ENCODE assay signal across 8 cellular contexts in the genomic region with DNA sequence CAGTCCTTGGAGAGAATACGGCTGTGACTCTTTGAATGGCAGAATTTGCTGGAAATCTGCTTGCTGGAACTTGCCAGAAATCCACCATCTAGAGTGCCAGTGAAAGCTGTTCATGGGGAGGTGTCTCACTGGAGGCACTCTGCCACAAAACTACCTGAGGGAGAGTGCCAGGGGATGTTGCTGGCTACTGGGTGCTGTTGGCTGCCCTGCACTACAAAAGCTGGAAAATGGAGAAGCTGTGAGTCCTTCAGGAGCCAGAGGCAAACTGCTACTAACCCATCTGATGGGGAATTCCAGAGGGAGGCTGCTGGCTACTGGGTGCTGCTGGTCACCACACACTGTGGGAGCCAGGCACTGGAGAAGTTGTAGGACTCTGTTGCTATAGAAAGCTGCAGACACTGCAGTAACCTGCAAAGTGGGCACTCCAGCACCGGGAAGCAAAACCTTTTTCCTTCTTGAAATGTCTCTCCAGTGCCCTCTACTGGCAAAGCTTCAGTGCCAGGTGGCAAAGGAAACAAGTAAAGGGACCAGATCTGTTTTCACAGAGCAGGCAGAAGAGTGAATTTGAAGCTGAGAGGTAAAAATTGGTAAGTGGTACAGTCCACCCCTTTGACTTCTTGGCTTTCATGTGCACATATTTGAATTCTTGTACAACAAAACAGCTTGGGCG. TPM values are rescaled to one million over a fixed set of nuclear protein-coding genes. Genes with fewer than 3 reads are reported as not detected.
DNase-seq lines count a peak whose midpoint lies in the region; ATAC-seq and TF ChIP-seq lines count a peak whose summit lies in the region.

No MANE protein-coding gene starts in this region.

- DNase-seq in Caco-2 (peak; percentile 36 to 43), HuH-7 (ENCODE audit: low spot score) (peak; percentile 27), OCI-LY7 (ENCODE audit: low spot score) (peak; percentile 60), fibroblast of pulmonary artery (ENCODE audit: low read depth) (peak; percentile 71), GOT3 (lab: John Stamatoyannopoulos, UW) (no peak)
- peak; percentile 56 for DNase-seq in activated T-cell treated with anti-CD3 and anti-CD28 coated beads, Interleukin-2, amount 50 U/mL, for 24 hours

- no peaks in the 10 kb centered on the region for H3K27me3 Mint-ChIP-seq in Caco-2 (ENCODE audit: insufficient read depth, unreplicated experiment)
- H3K27me3 Mint-ChIP-seq in activated T-cell treated with anti-CD3 and anti-CD28 coated beads, Interleukin-2, amount 50 U/mL, for 24 hours = peaks cover 37% of the 10 kb centered on the region

- TF ChIP-seq CTCF in Caco-2 (IDR thresholded peaks at IDR 0.05; ENCODE audit: insufficient read depth in 1 of 2, low read depth in 1 of 2, low read length in 1 of 2, severe bottlenecking in 1 of 2, unreplicated experiment in 1 of 2) (peak in 1 of 2 experiments; percentile 63), OCI-LY7 (conservative IDR thresholded peaks at IDR 0.05; ENCODE audit: low read length) (peak; percentile 77), fibroblast of pulmonary artery (IDR thresholded peaks at IDR 0.05; ENCODE audit: low read length, missing control alignments) (peak; percentile 77), parathyroid adenoma (IDR thresholded peaks at IDR 0.05) (peak; percentile 40)

- ATAC-seq in HG02763 (IDR thresholded peaks at IDR 0.05; ENCODE audit: unreplicated experiment) = no peak

- no peak overlapping the region for H3K4me3 Mint-ChIP-seq in Caco-2 (ENCODE audit: unreplicated experiment)
- no peak overlapping the region for H3K4me3 Mint-ChIP-seq in activated T-cell treated with anti-CD3 and anti-CD28 coated beads, Interleukin-2, amount 50 U/mL, for 24 hours

- H3K9me2 ChIP-seq in OCI-LY7 (ENCODE audit: insufficient read depth, low read length) = no peaks in the 10 kb centered on the region

- H3K4me1 ChIP-seq in Caco-2 (no peaks in the 10 kb centered on the region), OCI-LY7 (ENCODE audit: insufficient read depth, low read length, poor library complexity, severe bottlenecking) (no peaks in the 10 kb centered on the region), parathyroid adenoma (no peaks in the 10 kb centered on the region)

- CTCF ChIA-PET in Caco-2 (lab: Charles Lee) = interaction anchor here (0.9 to 1.7 kb wide), 6 partner anchors 19 to 188 kb away, joined by 3 to 7 read pairs (median 4); no protein-coding TSS in a partner anchor
- CTCF ChIA-PET in OCI-LY7 (lab: Charles Lee; ENCODE audit: unreplicated experiment) = interaction anchor here (1.2 to 1.7 kb wide), 2 partner anchors 164 to 169 kb away, joined by 3 to 4 read pairs; no protein-coding TSS in a partner anchor

- H3K4me1 Mint-ChIP-seq in Caco-2 (ENCODE audit: low read depth, unreplicated experiment) = no peaks in the 10 kb centered on the region
- peaks cover 2% of the 10 kb centered on the region for H3K4me1 Mint-ChIP-seq in activated T-cell treated with anti-CD3 and anti-CD28 coated beads, Interleukin-2, amount 50 U/mL, for 24 hours (ENCODE audit: low read depth)

- no peak overlapping the region for H3K27ac Mint-ChIP-seq in Caco-2 (ENCODE audit: unreplicated experiment)
- H3K27ac Mint-ChIP-seq in activated T-cell treated with anti-CD3 and anti-CD28 coated beads, Interleukin-2, amount 50 U/mL, for 24 hours = no peak overlapping the region

- H2AFZ ChIP-seq in OCI-LY7 (ENCODE audit: low read length) (no peak overlapping the region; the same call in 1 of the 2 replicates), parathyroid adenoma (no peak overlapping the region)

- no peaks in the 10 kb centered on the region for H3K36me3 ChIP-seq in Caco-2 (ENCODE audit: control insufficient read depth, insufficient read depth, low read length)
- H3K36me3 ChIP-seq in OCI-LY7 (ENCODE audit: insufficient read depth, low read length) = no peaks in the 10 kb centered on the region
- H3K36me3 ChIP-seq in parathyroid adenoma (ENCODE audit: control insufficient read depth, insufficient read depth, low read length) = no peaks in the 10 kb centered on the region

- H3K27ac ChIP-seq in OCI-LY7 (ENCODE audit: low read depth, low read length, poor library complexity, severe bottlenecking) (no peak overlapping the region), parathyroid adenoma (no peak overlapping the region)

- POLR2A ChIA-PET in Caco-2 (lab: Charles Lee) = no interaction called here
- POLR2A ChIA-PET in OCI-LY7 (lab: Charles Lee) = interaction anchor here (0.7 to 0.9 kb wide), 2 partner anchors 68 to 86 kb away, joined by 3 read pairs; no protein-coding TSS in a partner anchor

- no peaks in the 10 kb centered on the region for H3K9me3 ChIP-seq in Caco-2
- H3K9me3 ChIP-seq in OCI-LY7 (ENCODE audit: low read length) = no peaks in the 10 kb centered on the region
- H3K9me3 ChIP-seq in parathyroid adenoma (ENCODE audit: control insufficient read depth, low read length) = no peaks in the 10 kb centered on the region

- H3K9me3 Mint-ChIP-seq in Caco-2 (ENCODE audit: unreplicated experiment) = no peaks in the 10 kb centered on the region
- H3K9me3 Mint-ChIP-seq in activated T-cell treated with anti-CD3 and anti-CD28 coated beads, Interleukin-2, amount 50 U/mL, for 24 hours = no peaks in the 10 kb centered on the region

- intact Hi-C loops in Caco-2 (cut with micrococcal nuclease; ENCODE audit: unreplicated experiment) = loop anchor here (5.0 kb wide), 1 partner anchor 170 kb away; no protein-coding TSS in a partner anchor
- intact Hi-C loops in OCI-LY7 (cut with micrococcal nuclease; ENCODE audit: unreplicated experiment) = loop anchor here (1.0 kb wide), 1 partner anchor 169 kb away; no protein-coding TSS in a partner anchor

- H3K27me3 ChIP-seq in Caco-2 (replicated peaks; ENCODE audit: control insufficient read depth, insufficient read depth, low read length) = no peaks in the 10 kb centered on the region
- no peaks in the 10 kb centered on the region for H3K27me3 ChIP-seq in parathyroid adenoma (ENCODE audit: control insufficient read depth, insufficient read depth, low read length)

- H4K20me1 ChIP-seq in OCI-LY7 (ENCODE audit: insufficient read depth, low read length) = no peaks in the 10 kb centered on the region

- H3K4me3 ChIP-seq in Caco-2 (ENCODE audit: low read depth, low read length) (no peak overlapping the region), OCI-LY7 (ENCODE audit: low read depth, low read length, poor library complexity, severe bottlenecking) (no peak overlapping the region), fibroblast of pulmonary artery (replicated peaks; ENCODE audit: low read depth, low read length) (no peak overlapping the region), parathyroid adenoma (ENCODE audit: low read depth, low read length) (no peak overlapping the region)

- BruUV-seq in Caco-2 (replicated peaks; lab: Mats Ljungman, UMichigan) (no TSS peak), OCI-LY7 (replicated peaks; lab: Mats Ljungman, UMichigan) (no TSS peak)

- H3K79me2 ChIP-seq in OCI-LY7 (ENCODE audit: insufficient read depth, low read depth, low read length) (no peaks in the 10 kb centered on the region), parathyroid adenoma (no peaks in the 10 kb centered on the region)

- no peak overlapping the region for H3K9ac ChIP-seq in parathyroid adenoma

- H3K36me3 Mint-ChIP-seq in Caco-2 (ENCODE audit: insufficient read depth, unreplicated experiment) = no peaks in the 10 kb centered on the region
- no peaks in the 10 kb centered on the region for H3K36me3 Mint-ChIP-seq in activated T-cell treated with anti-CD3 and anti-CD28 coated beads, Interleukin-2, amount 50 U/mL, for 24 hours (ENCODE audit: low read depth)

- no peak overlapping the region for H3K4me2 ChIP-seq in OCI-LY7 (ENCODE audit: low read length)
- H3K4me2 ChIP-seq in parathyroid adenoma (ENCODE audit: low read length) = no peak overlapping the region

RNA-seq across cellular contexts. Expression of a gene that starts 47.8 kb away (rescaled TPM):
- 129 and 137 TPM in 2 replicates for total RNA-seq in Caco-2 (2022)
- total RNA-seq in OCI-LY7 (2014; rRNA removed; shearing (Covaris generic)) = 106 and 107 TPM in 2 replicates
- total RNA-seq in OCI-LY7 (2022) = 115 and 123 TPM in 2 replicates

RNA-seq across cellular contexts. Expression of a gene that starts 59.3 kb away (rescaled TPM):
- total RNA-seq in Caco-2 (2022) = 0.88 and 0.95 TPM in 2 replicates
- total RNA-seq in OCI-LY7 (2014; rRNA removed; shearing (Covaris generic)) = 0.57 and 0.79 TPM in 2 replicates
- total RNA-seq in OCI-LY7 (2022) = 0.74 and 0.88 TPM in 2 replicates

RNA-seq across cellular contexts. Expression of a gene that starts 59.5 kb away (rescaled TPM):
- total RNA-seq in Caco-2 (2022) (92.4 and 102 TPM in 2 replicates), OCI-LY7 (2022) (130 and 134 TPM in 2 replicates)
- total RNA-seq in OCI-LY7 (2014; rRNA removed; shearing (Covaris generic)) = 41.6 and 65.0 TPM in 2 replicates
